ENCODE assay signal across 8 cellular contexts in the genomic region with DNA sequence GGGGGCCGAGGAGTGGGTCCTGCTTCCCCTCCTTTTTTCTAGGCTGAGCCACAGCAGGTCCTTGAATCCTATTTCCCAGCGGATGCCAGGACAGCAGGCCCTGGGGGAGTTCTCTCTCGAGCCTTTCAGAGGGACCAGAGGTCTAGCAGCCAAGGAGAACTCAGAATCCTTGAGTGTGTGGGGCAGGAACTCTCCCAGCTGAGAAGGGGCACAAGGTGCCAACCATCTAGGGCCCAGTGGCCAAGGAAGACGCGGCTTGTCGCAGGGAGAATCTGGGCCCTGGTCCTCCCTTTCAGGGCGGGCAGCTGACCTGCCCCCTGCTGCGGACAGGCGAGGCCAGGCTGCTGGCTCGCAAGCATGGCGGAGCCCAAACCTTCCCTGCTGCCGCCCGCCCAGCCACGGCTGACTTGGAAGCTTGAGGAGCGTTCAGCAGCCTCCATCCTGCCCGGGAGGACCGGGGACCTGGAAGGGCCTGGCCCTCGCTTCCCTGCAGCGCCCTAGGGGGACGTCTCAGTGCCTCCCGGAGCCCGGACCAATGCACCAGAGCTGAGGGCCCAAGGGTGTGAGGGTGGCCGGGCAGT. TPM values are rescaled to one million over a fixed set of nuclear protein-coding genes. Genes with fewer than 3 reads are reported as not detected.
A peak's percentile ranks its signal among the peaks of the same experiment; 100 is the strongest.
DNase-seq lines count a peak whose midpoint lies in the region; ATAC-seq and TF ChIP-seq lines count a peak whose summit lies in the region.

No MANE protein-coding gene starts in this region.

- no peak for TF ChIP-seq POLR2A in thyroid gland (IDR thresholded peaks at IDR 0.05)

- WGBS in mammary epithelial cell (ENCODE audit: low coverage, missing lambda C conversion rate), result 4% methylated on average over 13 of the region's 23 CpGs
- 8 to 38% methylated on average over 4 to 10 of the region's 23 CpGs for WGBS in thyroid gland, 2 donors

- dilution Hi-C loops in mammary epithelial cell (cut with HindIII; ENCODE audit: low sequenced_read_pairs), result no loop called here

- in situ Hi-C loops in mammary epithelial cell (cut with MboI; ENCODE audit: low sequenced_read_pairs in 2 of 2), result loop anchor here in 1 of 2 donors (25.0 kb wide), 1 partner anchor 87 kb away; a partner anchor contains a TSS

- ATAC-seq in Right ventricle myocardium superior (ENCODE audit: poor library complexity) (peak; percentile 1), lower lobe of right lung (peak; percentile 18 to 26)

- no TSS peak for BruUV-seq in mammary epithelial cell (replicated peaks; lab: Mats Ljungman, UMichigan)

- DNase-seq in Right ventricle myocardium superior, result no peak
- no peak for DNase-seq in cardiac septum (ENCODE audit: low spot score)
- DNase-seq in MG63, result peak; percentile 53
- no peak for DNase-seq in mammary epithelial cell
- DNase-seq in lower lobe of right lung, result no peak
- DNase-seq in thyroid gland, result peak; percentile 25 to 34
- DNase-seq in NCI-H446 (lab: John Stamatoyannopoulos, UW), result no peak
- no peak for DNase-seq in NOMO-1 (lab: John Stamatoyannopoulos, UW; ENCODE audit: unreplicated experiment in 2 of 2)

- H2AFZ ChIP-seq in mammary epithelial cell (ENCODE audit: low read depth, low read length), result peak overlapping the region; percentile 59

- peak overlapping the region; percentile 99 for H3K4me2 ChIP-seq in mammary epithelial cell (ENCODE audit: insufficient read depth, low read depth, low read length)

- H3K4me1 ChIP-seq in mammary epithelial cell (ENCODE audit: insufficient read depth, low read length) (peaks cover 22% of the 10 kb centered on the region), lower lobe of right lung (peaks cover 28% of the 10 kb centered on the region), thyroid gland (peaks cover 20 to 24% of the 10 kb centered on the region in 2 donors)

- intact Hi-C loops in Right ventricle myocardium superior (cut with DNase I), result loop anchor here (5.0 kb wide), 1 partner anchor 92 kb away; no protein-coding TSS in a partner anchor
- intact Hi-C loops in cardiac septum (cut with DNase I), result loop anchor here (1.0 to 5.0 kb wide), 2 partner anchors 16 to 92 kb away; no protein-coding TSS in a partner anchor
- intact Hi-C loops in mammary epithelial cell (cut with micrococcal nuclease), result loop anchor here (1.0 to 5.0 kb wide), 5 partner anchors 15 to 222 kb away; no protein-coding TSS in a partner anchor
- intact Hi-C loops in lower lobe of right lung (cut with DNase I), result no loop called here
- intact Hi-C loops in thyroid gland (cut with DNase I), result no loop called here

- peaks cover 72% of the 10 kb centered on the region for H3K36me3 ChIP-seq in MG63
- H3K36me3 ChIP-seq in mammary epithelial cell (ENCODE audit: insufficient read depth, low read length), result peaks cover 2% of the 10 kb centered on the region
- H3K36me3 ChIP-seq in lower lobe of right lung, result peaks cover 65% of the 10 kb centered on the region
- H3K36me3 ChIP-seq in thyroid gland, result peaks cover 37 to 40% of the 10 kb centered on the region in 2 donors

- TF ChIP-seq CTCF in mammary epithelial cell (conservative IDR thresholded peaks at IDR 0.05 in 1 of 2, IDR thresholded peaks at IDR 0.05 in 1 of 2; ENCODE audit: extremely low read depth in 1 of 2, insufficient read depth in 1 of 2, low read depth in 1 of 2, low read length in 2 of 2), result no peak
- TF ChIP-seq CTCF in lower lobe of right lung (IDR thresholded peaks at IDR 0.05), result no peak
- TF ChIP-seq CTCF in thyroid gland (IDR thresholded peaks at IDR 0.05), result no peak

- H3K9me3 ChIP-seq in MG63 (no peaks in the 10 kb centered on the region), mammary epithelial cell (replicated peaks; ENCODE audit: insufficient read depth, low read length) (no peaks in the 10 kb centered on the region), lower lobe of right lung (no peaks in the 10 kb centered on the region), thyroid gland (no peaks in the 10 kb centered on the region)

- H4K20me1 ChIP-seq in mammary epithelial cell (ENCODE audit: insufficient read depth, low read length), result no peaks in the 10 kb centered on the region

- peak overlapping the region; percentile 68 for H3K9ac ChIP-seq in mammary epithelial cell (ENCODE audit: insufficient read depth, low read length)

- CTCF ChIA-PET in mammary epithelial cell (lab: Charles Lee; ENCODE audit: low non-redundant PET), result no interaction called here

- H3K27me3 ChIP-seq in MG63 (no peaks in the 10 kb centered on the region), mammary epithelial cell (ENCODE audit: insufficient read depth, low read length) (no peaks in the 10 kb centered on the region), lower lobe of right lung (ENCODE audit: low read depth) (no peaks in the 10 kb centered on the region), thyroid gland (no peaks in the 10 kb centered on the region)

- H3K79me2 ChIP-seq in mammary epithelial cell (ENCODE audit: insufficient read depth, low read length), result peaks cover 38% of the 10 kb centered on the region

- peak overlapping the region; percentile 61 for H3K4me3 ChIP-seq in MG63
- H3K4me3 ChIP-seq in mammary epithelial cell (replicated peaks in 1 of 3; ENCODE audit: insufficient read depth in 1 of 3, low read depth in 2 of 3, low read length in 3 of 3), result peak overlapping the region; percentile 52 to 89 (median 66)
- peak overlapping the region; percentile 74 for H3K4me3 ChIP-seq in lower lobe of right lung
- peak overlapping the region; percentile 34 to 68 (median 57) for H3K4me3 ChIP-seq in thyroid gland (replicated peaks in 1 of 3)

- peak overlapping the region; percentile 65 for H3K27ac ChIP-seq in mammary epithelial cell (ENCODE audit: insufficient read depth, low read depth, low read length)
- H3K27ac ChIP-seq in lower lobe of right lung, result peak overlapping the region; percentile 99
- H3K27ac ChIP-seq in thyroid gland, result peak overlapping the region; percentile 95 to 97 (median 97)

RNA-seq across cellular contexts. Expression of a gene that starts 1.0 kb away (rescaled TPM):
- 36.2 TPM for total RNA-seq in Right ventricle myocardium superior
- total RNA-seq in cardiac septum, result 36.2 TPM
- 58.7 and 90.1 TPM in 2 replicates for total RNA-seq in MG63 (2014; rRNA removed; shearing (Covaris generic); ENCODE audit: low replicate concordance)
- 10 to 100 TPM; 38.3 to 49.9 TPM for total RNA-seq in mammary epithelial cell
- polyA plus RNA-seq in mammary epithelial cell, result 23.4 TPM
- polyA minus RNA-seq in mammary epithelial cell, result 5.9 TPM
- 38.8 TPM for total RNA-seq in lower lobe of right lung
- 10 to 100 TPM; 37.5 to 62.3 (median 45.1) TPM for total RNA-seq in thyroid gland

RNA-seq across cellular contexts. Expression of a gene that starts 22.5 kb away (rescaled TPM):
- 457 TPM for total RNA-seq in Right ventricle myocardium superior
- total RNA-seq in cardiac septum, result 663 TPM
- 141 and 182 TPM in 2 replicates for total RNA-seq in MG63 (2014; rRNA removed; shearing (Covaris generic); ENCODE audit: low replicate concordance)
- 100 to 1,000 TPM; 184 to 302 TPM for total RNA-seq in mammary epithelial cell
- 301 TPM for polyA plus RNA-seq in mammary epithelial cell
- polyA minus RNA-seq in mammary epithelial cell, result 426 TPM
- 850 TPM for total RNA-seq in lower lobe of right lung
- total RNA-seq in thyroid gland, result 100 to 1,000 TPM; 264 to 370 (median 298) TPM

RNA-seq across cellular contexts. Expression of a gene that starts 44.7 kb away (rescaled TPM):
- total RNA-seq in Right ventricle myocardium superior (not detected), cardiac septum (not detected), mammary epithelial cell (not detected), lower lobe of right lung (not detected), thyroid gland (1 to 10 TPM in 1 of 4 donors, under 1 TPM in 3; 0.54 to 2.4 (median 0.73) TPM)
- total RNA-seq in MG63 (2014; rRNA removed; shearing (Covaris generic); ENCODE audit: low replicate concordance), result not detected in 2 replicates
- polyA plus RNA-seq in mammary epithelial cell, result not detected
- not detected for polyA minus RNA-seq in mammary epithelial cell

RNA-seq across cellular contexts. Expression of a gene that starts 45.2 kb away (rescaled TPM):
- total RNA-seq in Right ventricle myocardium superior (33.4 TPM), cardiac septum (43.0 TPM), mammary epithelial cell (under 1 TPM in 1 of 2 donors, not detected in 1; 0.83 TPM), lower lobe of right lung (51.0 TPM), thyroid gland (100 to 1,000 TPM in 2 of 4 donors, 10 to 100 TPM in 2; 51.3 to 103 (median 97.8) TPM)
- not detected in 2 replicates for total RNA-seq in MG63 (2014; rRNA removed; shearing (Covaris generic); ENCODE audit: low replicate concordance)
- not detected for polyA plus RNA-seq in mammary epithelial cell
- not detected for polyA minus RNA-seq in mammary epithelial cell

Comparison
In these comparisons a context has a peak if more than half of its experiments do, and no peak if none do; other contexts are left out.
1. DNase-seq: peak in MG63 (single experiment) and thyroid gland (2 of 2); none in Right ventricle myocardium superior (single experiment), cardiac septum (single experiment), mammary epithelial cell (single experiment), lower lobe of right lung (single experiment), NCI-H446 (0 of 2) and NOMO-1 (0 of 2).
2. intact Hi-C loops: an anchor here in Right ventricle myocardium superior (5.0 kb wide), cardiac septum (1.0 to 5.0 kb wide) and mammary epithelial cell (1.0 to 5.0 kb wide); none called in lower lobe of right lung and thyroid gland.
3. Peak in every context shown above with its lines, with median percentiles within 50 percentile points of each other: H3K4me3 ChIP-seq and H3K27ac ChIP-seq.